ENCODE assay signal across 22 cellular contexts in the genomic region with DNA sequence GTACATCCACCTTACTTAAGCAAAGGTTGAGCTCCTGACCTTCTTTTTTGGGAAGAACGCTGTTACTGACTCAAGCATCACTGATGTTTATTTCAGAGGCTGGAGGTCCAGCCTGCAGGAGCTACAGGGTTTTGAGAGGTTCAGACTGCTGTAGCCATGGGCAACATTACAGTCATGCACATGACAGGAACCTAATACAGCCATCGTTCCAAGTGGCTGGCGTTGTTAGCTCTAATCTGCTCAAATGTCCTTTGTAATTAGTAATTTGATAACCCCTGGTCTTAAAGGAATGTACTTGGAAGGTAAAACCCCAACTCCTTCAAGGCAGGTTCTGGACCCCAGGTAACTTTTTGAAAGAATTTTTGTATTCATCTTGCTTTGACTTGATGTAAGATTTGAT.
"Had no signal": no experiment of that assay in that cellular context is flagged by ENCODE, and none has a peak within 500 bp of the region (broad histone marks: within the 10 kb centered on the region; RNA-seq: fewer than 3 reads in every experiment).

No MANE protein-coding gene starts in this region.

- DNase-seq: dorsolateral prefrontal cortex; effector CD4-positive, alpha-beta T cell; hypothalamus; immature natural killer cell; islet precursor cell; kidney glomerular epithelial cell; left colon; left ventricle myocardium superior; lower lobe of right lung; naive thymus-derived CD8-positive, alpha-beta T cell; nephron progenitor cell; nucleus accumbens; sigmoid colon; stimulated activated CD4-positive, alpha-beta T cell treated with anti-CD3 and anti-CD28 coated beads, Interleukin-2, amount 100 ng/mL, for 24 hours; stimulated activated CD4-positive, alpha-beta T cell treated with anti-CD3 and anti-CD28 coated beads, Interleukin-4, amount 100 ng/mL, for 24 hours; stimulated activated naive CD4-positive, alpha-beta T cell treated with Interleukin-2 at 50 U/mL for 16 hours; stomach; thyroid gland; trophoblast cell had no signal

- H3K27ac ChIP-seq: dorsolateral prefrontal cortex, lower lobe of right lung, prostate gland, right atrium auricular region, sigmoid colon, stomach, thyroid gland, vagina had no signal

- H3K4me3 ChIP-seq: dorsolateral prefrontal cortex, lower lobe of right lung, prostate gland, right atrium auricular region, sigmoid colon, stomach, thyroid gland, vagina had no signal

- H3K27me3 ChIP-seq: right atrium auricular region, thyroid gland, vagina had no signal

- H3K9me3 ChIP-seq: lower lobe of right lung, prostate gland, right atrium auricular region, thyroid gland, vagina had no signal

- H3K36me3 ChIP-seq: lower lobe of right lung, prostate gland, right atrium auricular region, sigmoid colon, stomach, thyroid gland, vagina had no signal
